Comparison of ENCODE assay signal across 1 cellular context in the genomic region with DNA sequence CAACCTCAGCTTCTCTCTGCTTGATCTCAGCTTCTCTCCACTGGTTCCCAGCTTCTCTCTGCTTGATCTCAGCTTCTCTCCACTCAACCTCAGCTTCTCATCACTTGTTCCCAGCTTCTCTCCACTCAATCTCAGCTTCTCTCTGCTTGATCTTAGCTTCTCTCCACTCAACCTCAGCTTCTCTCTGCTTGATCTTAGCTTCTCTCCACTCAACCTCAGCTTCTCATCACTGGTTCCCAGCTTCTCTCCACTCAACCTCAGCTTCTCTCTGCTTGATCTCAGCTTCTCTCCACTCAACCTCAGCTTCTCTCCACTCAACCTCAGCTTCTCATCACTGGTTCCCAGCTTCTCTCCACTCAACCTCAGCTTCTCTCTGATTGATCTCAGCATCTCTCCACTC.
A peak's percentile ranks its signal among the peaks of the same experiment; 100 is the strongest.
TF ChIP-seq lines count a peak whose summit lies in the region.

No MANE protein-coding gene starts in this region.

TF ChIP-seq in HepG2, 621 proteins besides CTCF, POLR2A, EP300 and RAD21:
- TF ChIP-seq ZNF775 (CRISPR knock-in tag; IDR thresholded peaks at IDR 0.05; ENCODE audit: borderline replicate concordance), result peak; percentile 77; the same call in 1 of the 2 replicates
